Comparison of ENCODE assay signal across 21 cellular contexts in the genomic region with DNA sequence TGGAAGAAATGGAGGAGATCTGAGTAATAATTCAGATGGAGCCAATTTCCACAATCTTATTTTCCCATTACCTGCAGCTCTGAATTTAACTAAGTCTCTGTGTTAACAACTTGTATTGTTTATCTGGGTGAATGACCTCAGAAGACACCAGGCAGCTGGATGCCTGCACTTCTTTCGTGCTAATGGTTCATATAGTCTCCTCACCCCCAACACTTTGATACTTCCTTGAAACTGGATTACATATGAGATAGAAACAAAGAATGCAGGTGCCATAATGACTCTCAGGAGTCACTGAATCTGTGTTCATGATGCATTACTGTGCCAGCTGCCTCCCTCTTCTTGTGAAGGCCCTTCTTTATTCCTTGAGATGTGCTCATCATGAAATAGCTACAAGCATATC.
"Had no signal": no experiment of that assay in that cellular context is flagged by ENCODE, and none has a peak within 500 bp of the region (broad histone marks: within the 10 kb centered on the region; RNA-seq: fewer than 3 reads in every experiment).

No MANE protein-coding gene starts in this region.

- H3K36me3 Mint-ChIP-seq: natural killer cell had no signal

- H3K36me3 ChIP-seq: gastrocnemius medialis, heart right ventricle, right atrium auricular region, sigmoid colon had no signal

- H3K27me3 ChIP-seq: right atrium auricular region had no signal

- H3K9me3 ChIP-seq: gastrocnemius medialis, heart right ventricle, mucosa of descending colon, right atrium auricular region, sigmoid colon had no signal

- DNase-seq: effector CD4-positive, alpha-beta T cell; endodermal cell; gastrocnemius medialis; heart right ventricle; hypothalamus; kidney glomerular epithelial cell; mammary epithelial cell; mucosa of descending colon; natural killer cell; sigmoid colon; stimulated activated CD4-positive, alpha-beta T cell treated with anti-CD3 and anti-CD28 coated beads, Interleukin-2, amount 100 ng/mL, for 24 hours; stimulated activated CD4-positive, alpha-beta T cell treated with anti-CD3 and anti-CD28 coated beads, Interleukin-4, amount 100 ng/mL, for 4 hours; stimulated activated naive CD4-positive, alpha-beta T cell treated with Interleukin-2 at 50 U/mL for 16 hours; trophoblast cell had no signal

- FAIRE-seq: islet of Langerhans had no signal

- H3K4me1 Mint-ChIP-seq: endodermal cell, natural killer cell, neural crest cell had no signal

- H3K4me1 ChIP-seq: gastrocnemius medialis, heart right ventricle, right atrium auricular region had no signal

- H3K4me3 Mint-ChIP-seq: endodermal cell, natural killer cell, neural crest cell had no signal

- H3K27ac Mint-ChIP-seq: endodermal cell, natural killer cell had no signal

- H3K4me3 ChIP-seq: coronary artery, gastrocnemius medialis, mucosa of descending colon, right atrium auricular region, sigmoid colon, skin epidermis had no signal

- ATAC-seq: esophagus mucosa, gastrocnemius medialis, heart right ventricle, left lobe of liver, mucosa of descending colon, natural killer cell had no signal

- H3K9me3 Mint-ChIP-seq: endodermal cell, natural killer cell, neural crest cell had no signal
